In the genomic region with DNA sequence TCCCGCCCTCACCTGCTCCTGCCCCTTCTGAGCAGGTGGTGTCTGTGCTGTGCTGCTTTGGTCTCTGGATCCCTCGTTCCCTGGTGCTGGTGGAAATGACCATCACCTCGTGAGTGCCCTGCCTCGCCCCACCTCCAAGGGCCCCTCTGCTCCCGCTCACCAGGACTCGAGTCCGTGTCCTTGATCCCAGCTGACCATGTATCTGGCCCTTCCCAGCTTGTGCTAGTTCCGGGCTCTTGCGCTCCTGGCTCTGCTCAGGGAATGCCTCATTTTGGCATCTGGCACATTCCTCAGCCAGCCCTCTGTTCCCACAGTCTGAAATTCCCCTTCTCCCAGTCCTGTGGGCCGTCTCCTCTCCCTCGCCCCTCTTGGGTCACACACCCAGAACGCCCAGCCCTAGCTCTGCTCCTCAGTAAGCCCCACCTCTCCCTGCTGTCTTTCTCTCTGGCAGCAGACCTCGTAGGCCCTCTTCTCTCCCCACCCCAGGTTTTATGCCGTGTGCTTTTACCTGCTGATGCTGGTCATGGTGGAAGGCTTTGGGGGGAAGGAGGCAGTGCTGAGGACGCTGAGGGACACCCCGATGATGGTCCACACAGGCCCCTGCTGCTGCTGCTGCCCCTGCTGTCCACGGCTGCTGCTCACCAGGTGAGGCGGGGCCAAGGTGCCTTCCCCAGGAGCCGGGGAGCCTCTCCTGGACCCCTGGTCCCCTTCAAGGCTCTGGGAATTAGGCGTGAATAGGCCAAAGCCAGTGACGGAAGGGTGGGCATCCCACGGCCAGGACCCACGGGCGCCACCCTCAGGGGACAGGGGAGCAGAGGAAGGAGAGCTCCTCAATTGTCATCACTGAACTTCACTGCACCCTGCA, we compare ENCODE assay signal across 15 cellular contexts. TPM values are rescaled to one million over a fixed set of nuclear protein-coding genes. Genes with fewer than 3 reads are reported as not detected.
DNase-seq lines count a peak whose midpoint lies in the region; ATAC-seq and TF ChIP-seq lines count a peak whose summit lies in the region.
"Had no signal": no experiment of that assay in that cellular context is flagged by ENCODE, and none has a peak within 500 bp of the region (broad histone marks: within the 10 kb centered on the region; RNA-seq: fewer than 3 reads in every experiment).

No MANE protein-coding gene starts in this region.

- peak overlapping the region; percentile 27; the same call in 1 of the 2 replicates for H3K27ac Mint-ChIP-seq in WTC11
- H3K27ac Mint-ChIP-seq: CD8-positive, alpha-beta memory T cell had no signal

- no peak overlapping the region for H3K4me3 ChIP-seq in ovary
- no peak overlapping the region for H3K4me3 ChIP-seq in transverse colon
- H3K4me3 ChIP-seq in colonic mucosa = no peak overlapping the region
- H3K4me3 ChIP-seq: esophagus squamous epithelium had no signal

- intact Hi-C loops in left cardiac atrium (cut with DNase I) (no loop called here), ovary (cut with DNase I) (no loop called here), transverse colon (cut with DNase I; ENCODE audit: low total_unique reads) (no loop called here), colonic mucosa (cut with DNase I) (no loop called here)

- TF ChIP-seq POLR2A in ovary (IDR thresholded peaks at IDR 0.05) = no peak
- no peak for TF ChIP-seq POLR2A in transverse colon (IDR thresholded peaks at IDR 0.05)

- H3K36me3 ChIP-seq in ovary (no peaks in the 10 kb centered on the region), transverse colon (no peaks in the 10 kb centered on the region), colonic mucosa (no peaks in the 10 kb centered on the region)
- H3K36me3 ChIP-seq: esophagus squamous epithelium had no signal

- CTCF ChIA-PET in WTC11 (lab: Charles Lee) = interaction anchor here (0.5 to 1.4 kb wide), 5 partner anchors 8 to 295 kb away, joined by 3 to 4 read pairs (median 3); no protein-coding TSS in a partner anchor

- peaks cover 19% of the 10 kb centered on the region for H3K4me1 Mint-ChIP-seq in WTC11
- H3K4me1 Mint-ChIP-seq: CD8-positive, alpha-beta memory T cell had no signal

- in situ Hi-C loops in transverse colon (cut with MboI; ENCODE audit: low pct_ligation_motif_present in 1 of 4, low pct_unique_long_range_greater_than_20kb in 1 of 4, low sequenced_read_pairs in 3 of 4) = no loop called here

- 25 to 30% (median 27%) methylated on average over 24 of the region's 24 CpGs for WGBS in ovary, 3 donors
- 33 to 63% methylated on average over 5 to 23 of the region's 24 CpGs for WGBS in transverse colon (ENCODE audit: low coverage in 1 of 2), 2 donors

- H3K9me3 Mint-ChIP-seq in WTC11 = no peaks in the 10 kb centered on the region
- H3K9me3 Mint-ChIP-seq: CD8-positive, alpha-beta memory T cell had no signal

- no peaks in the 10 kb centered on the region for H3K36me3 Mint-ChIP-seq in WTC11
- H3K36me3 Mint-ChIP-seq: CD8-positive, alpha-beta memory T cell had no signal

- H3K9me3 ChIP-seq in ovary (no peaks in the 10 kb centered on the region), transverse colon (no peaks in the 10 kb centered on the region), colonic mucosa (no peaks in the 10 kb centered on the region)
- H3K9me3 ChIP-seq: esophagus squamous epithelium had no signal

- peak overlapping the region; percentile 22 to 62 for H3K27ac ChIP-seq in ovary
- no peak overlapping the region for H3K27ac ChIP-seq in transverse colon
- no peak overlapping the region for H3K27ac ChIP-seq in colonic mucosa
- H3K27ac ChIP-seq: esophagus squamous epithelium had no signal

- H3K9ac ChIP-seq in colonic mucosa (ENCODE audit: low read depth in 2 of 2, low read length in 2 of 2) = no peak overlapping the region

- peaks cover 14% of the 10 kb centered on the region for H3K4me1 ChIP-seq in ovary (ENCODE audit: insufficient read depth)
- H3K4me1 ChIP-seq in transverse colon = peaks cover 0 to 3% (median 0%) of the 10 kb centered on the region in 4 donors
- no peaks in the 10 kb centered on the region for H3K4me1 ChIP-seq in colonic mucosa
- H3K4me1 ChIP-seq: esophagus squamous epithelium had no signal

- TF ChIP-seq EP300 in ovary (IDR thresholded peaks at IDR 0.05) = no peak
- no peak for TF ChIP-seq EP300 in transverse colon (IDR thresholded peaks at IDR 0.05; ENCODE audit: low read depth)

- no peaks in the 10 kb centered on the region for H3K27me3 Mint-ChIP-seq in WTC11 (ENCODE audit: low read depth)

- no peak overlapping the region for H3K4me3 Mint-ChIP-seq in WTC11
- H3K4me3 Mint-ChIP-seq: CD8-positive, alpha-beta memory T cell had no signal

- DNase-seq in EH (ENCODE audit: low read depth) (peak; percentile 66), WTC11 (ENCODE audit: low spot score) (no peak), left cardiac atrium (no peak), ovary (peak; percentile 68 to 86 (median 71)), transverse colon (no peak), colonic mucosa (no peak), hypothalamus (lab: John Stamatoyannopoulos, UW) (no peak)
- DNase-seq: activated T-cell treated with anti-CD3 and anti-CD28 coated beads, Interleukin-2, amount 50 U/mL, for 1 hour; CD8-positive, alpha-beta memory T cell; esophagus squamous epithelium; NCI-H446 treated with DMSO at 0.1 percent for 48 hours; SHP77 treated with DMSO at 0.1 percent for 48 hours; trophoblast cell had no signal

- POLR2A ChIA-PET in WTC11 (lab: Charles Lee) = no interaction called here

- TF ChIP-seq CTCF in WTC11 (IDR thresholded peaks at IDR 0.05) = no peak
- no peak for TF ChIP-seq CTCF in ovary (IDR thresholded peaks at IDR 0.05)
- no peak for TF ChIP-seq CTCF in transverse colon (IDR thresholded peaks at IDR 0.05)
- TF ChIP-seq CTCF in colonic mucosa (IDR thresholded peaks at IDR 0.05) = no peak

- H3K27me3 ChIP-seq in ovary = no peaks in the 10 kb centered on the region
- H3K27me3 ChIP-seq in transverse colon = no peaks in the 10 kb centered on the region
- no peaks in the 10 kb centered on the region for H3K27me3 ChIP-seq in colonic mucosa
- H3K27me3 ChIP-seq: esophagus squamous epithelium had no signal

- peak; percentile 50 for ATAC-seq in WTC11
- peak; percentile 49 to 76 for ATAC-seq in left cardiac atrium
- ATAC-seq in HG03469 (IDR thresholded peaks at IDR 0.05; ENCODE audit: unreplicated experiment) = no peak

TF ChIP-seq in WTC11, 78 proteins besides CTCF, POLR2A, EP300 and RAD21 (continues in another document):
- TF ChIP-seq, protein P1, sequence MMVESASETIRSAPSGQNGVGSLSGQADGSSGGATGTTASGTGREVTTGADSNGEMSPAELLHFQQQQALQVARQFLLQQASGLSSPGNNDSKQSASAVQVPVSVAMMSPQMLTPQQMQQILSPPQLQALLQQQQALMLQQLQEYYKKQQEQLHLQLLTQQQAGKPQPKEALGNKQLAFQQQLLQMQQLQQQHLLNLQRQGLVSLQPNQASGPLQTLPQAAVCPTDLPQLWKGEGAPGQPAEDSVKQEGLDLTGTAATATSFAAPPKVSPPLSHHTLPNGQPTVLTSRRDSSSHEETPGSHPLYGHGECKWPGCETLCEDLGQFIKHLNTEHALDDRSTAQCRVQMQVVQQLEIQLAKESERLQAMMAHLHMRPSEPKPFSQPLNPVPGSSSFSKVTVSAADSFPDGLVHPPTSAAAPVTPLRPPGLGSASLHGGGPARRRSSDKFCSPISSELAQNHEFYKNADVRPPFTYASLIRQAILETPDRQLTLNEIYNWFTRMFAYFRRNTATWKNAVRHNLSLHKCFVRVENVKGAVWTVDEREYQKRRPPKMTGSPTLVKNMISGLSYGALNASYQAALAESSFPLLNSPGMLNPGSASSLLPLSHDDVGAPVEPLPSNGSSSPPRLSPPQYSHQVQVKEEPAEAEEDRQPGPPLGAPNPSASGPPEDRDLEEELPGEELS (CRISPR knock-in tag; IDR thresholded peaks at IDR 0.05) = no peak
- TF ChIP-seq CREM (CRISPR knock-in tag; IDR thresholded peaks at IDR 0.05) (no peak), ATF1 (CRISPR knock-in tag; IDR thresholded peaks at IDR 0.05) (no peak), NFYB (CRISPR knock-in tag; conservative IDR thresholded peaks at IDR 0.05; ENCODE audit: low read depth) (no peak), TP53 (CRISPR knock-in tag; IDR thresholded peaks at IDR 0.05) (no peak)
- TF ChIP-seq, protein P2, sequence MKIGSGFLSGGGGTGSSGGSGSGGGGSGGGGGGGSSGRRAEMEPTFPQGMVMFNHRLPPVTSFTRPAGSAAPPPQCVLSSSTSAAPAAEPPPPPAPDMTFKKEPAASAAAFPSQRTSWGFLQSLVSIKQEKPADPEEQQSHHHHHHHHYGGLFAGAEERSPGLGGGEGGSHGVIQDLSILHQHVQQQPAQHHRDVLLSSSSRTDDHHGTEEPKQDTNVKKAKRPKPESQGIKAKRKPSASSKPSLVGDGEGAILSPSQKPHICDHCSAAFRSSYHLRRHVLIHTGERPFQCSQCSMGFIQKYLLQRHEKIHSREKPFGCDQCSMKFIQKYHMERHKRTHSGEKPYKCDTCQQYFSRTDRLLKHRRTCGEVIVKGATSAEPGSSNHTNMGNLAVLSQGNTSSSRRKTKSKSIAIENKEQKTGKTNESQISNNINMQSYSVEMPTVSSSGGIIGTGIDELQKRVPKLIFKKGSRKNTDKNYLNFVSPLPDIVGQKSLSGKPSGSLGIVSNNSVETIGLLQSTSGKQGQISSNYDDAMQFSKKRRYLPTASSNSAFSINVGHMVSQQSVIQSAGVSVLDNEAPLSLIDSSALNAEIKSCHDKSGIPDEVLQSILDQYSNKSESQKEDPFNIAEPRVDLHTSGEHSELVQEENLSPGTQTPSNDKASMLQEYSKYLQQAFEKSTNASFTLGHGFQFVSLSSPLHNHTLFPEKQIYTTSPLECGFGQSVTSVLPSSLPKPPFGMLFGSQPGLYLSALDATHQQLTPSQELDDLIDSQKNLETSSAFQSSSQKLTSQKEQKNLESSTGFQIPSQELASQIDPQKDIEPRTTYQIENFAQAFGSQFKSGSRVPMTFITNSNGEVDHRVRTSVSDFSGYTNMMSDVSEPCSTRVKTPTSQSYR (CRISPR knock-in tag; IDR thresholded peaks at IDR 0.05) = no peak

RNA-seq across cellular contexts. Expression of a gene that starts 11.5 kb away (rescaled TPM):
- total RNA-seq in WTC11 (2021) = 6.9 to 8.4 TPM (median 7.6 TPM) in 3 replicates
- total RNA-seq in left cardiac atrium = under 1 TPM; 0.32 to 0.50 TPM
- total RNA-seq in ovary = 10 to 100 TPM in 3 of 7 donors, 1 to 10 TPM in 4; 2.6 to 14.2 (median 9.0) TPM
- polyA plus RNA-seq in ovary = 10 to 100 TPM in 1 of 2 donors, 1 to 10 TPM in 1; 7.3 to 10.5 TPM
- 100 to 1,000 TPM in 1 of 4 donors, 10 to 100 TPM in 2, 1 to 10 TPM in 1; 7.2 to 123 (median 40.5) TPM for total RNA-seq in transverse colon
- 10 to 100 TPM in 1 of 2 donors, 1 to 10 TPM in 1; 2.1 to 65.1 TPM for total RNA-seq in colonic mucosa
- total RNA-seq: CD8-positive, alpha-beta memory T cell; M059J had no signal

RNA-seq across cellular contexts. Expression of a gene that starts 16.7 kb away (rescaled TPM):
- 4.4 to 5.2 TPM (median 4.5 TPM) in 3 replicates for total RNA-seq in WTC11 (2021)
- total RNA-seq in left cardiac atrium = not detected
- 1 to 10 TPM in 6 of 7 donors, under 1 TPM in 1; 0.24 to 9.3 (median 3.8) TPM for total RNA-seq in ovary
- 1 to 10 TPM; 4.7 to 4.9 TPM for polyA plus RNA-seq in ovary
- total RNA-seq in transverse colon = not detected
- total RNA-seq in colonic mucosa = not detected
- total RNA-seq: CD8-positive, alpha-beta memory T cell; esophagus squamous epithelium; M059J had no signal
- polyA plus RNA-seq: CD8-positive, alpha-beta memory T cell had no signal

RNA-seq across cellular contexts. Expression of a gene that starts 59.7 kb away (rescaled TPM):
- total RNA-seq in WTC11 (2021) (22.4 to 28.5 TPM (median 23.5 TPM) in 3 replicates), left cardiac atrium (10 to 100 TPM; 71.7 to 83.9 TPM), ovary (10 to 100 TPM; 21.6 to 52.2 (median 33.7) TPM), transverse colon (100 to 1,000 TPM in 1 of 4 donors, 10 to 100 TPM in 3; 50.1 to 104 (median 76.2) TPM), colonic mucosa (10 to 100 TPM; 56.1 to 61.5 TPM)
- polyA plus RNA-seq in ovary = 10 to 100 TPM; 16.3 to 58.1 TPM

Comparison
In these comparisons a context has a peak if more than half of its experiments do, and no peak if none do; other contexts are left out.
1. DNase-seq: peak in EH (single experiment) and ovary (5 of 5); none in WTC11 (single experiment), left cardiac atrium (single experiment), transverse colon (single experiment), colonic mucosa (single experiment) and hypothalamus (0 of 51).
2. H3K27ac ChIP-seq: peak in ovary (2 of 2); none in transverse colon (0 of 4) and colonic mucosa (single experiment).